In the genomic region with DNA sequence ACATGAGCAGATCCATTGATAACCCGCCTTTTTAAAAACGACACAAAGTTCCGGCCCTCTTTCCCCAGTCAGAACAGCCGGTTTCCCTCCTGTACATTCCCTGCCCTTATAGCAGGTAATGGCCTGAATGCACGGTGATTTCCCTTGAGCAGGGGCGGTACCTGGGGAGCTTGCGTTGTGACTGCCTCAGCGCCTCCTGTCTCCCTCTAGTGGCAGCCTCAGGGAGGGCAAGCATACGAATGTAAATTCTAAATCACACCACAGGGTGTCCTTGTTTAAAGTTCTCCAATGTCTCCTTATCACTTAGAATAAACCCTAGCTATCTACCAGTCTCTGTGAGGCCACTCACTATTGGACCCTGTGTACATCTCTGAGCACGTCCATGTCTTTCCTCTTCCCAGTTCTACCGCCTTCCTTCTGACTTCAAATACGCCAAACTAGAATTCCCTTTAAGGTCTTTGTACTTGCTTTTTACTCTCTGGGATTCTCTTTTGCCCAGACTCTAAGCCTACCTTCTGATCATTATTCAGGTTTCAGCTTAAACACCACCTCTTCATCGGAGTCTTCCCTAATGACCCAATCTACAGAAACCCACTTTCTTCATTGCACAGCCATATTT, we compare ENCODE assay signal across 8 cellular contexts. TPM values are rescaled to one million over a fixed set of nuclear protein-coding genes. Genes with fewer than 3 reads are reported as not detected.
DNase-seq lines count a peak whose midpoint lies in the region; ATAC-seq, FAIRE-seq and TF ChIP-seq lines count a peak whose summit lies in the region.

No MANE protein-coding gene starts in this region.

- H3K79me1 ChIP-seq in H1 (ENCODE audit: low read depth, low read length) = no peaks in the 10 kb centered on the region

- no peak overlapping the region for H4K5ac ChIP-seq in H1 (ENCODE audit: insufficient read length, low read depth, low read length)

- H2BK12ac ChIP-seq in H1 (ENCODE audit: low read depth, low read length) = peak overlapping the region; percentile 28

- no peak overlapping the region for H2BK15ac ChIP-seq in H1 (ENCODE audit: low read length)

- H2BK5ac ChIP-seq in H1 (ENCODE audit: low read depth, low read length) = peak overlapping the region; percentile 94; the same call in 1 of the 2 replicates

- H4K20me1 ChIP-seq in H1 (replicated peaks in 1 of 2; ENCODE audit: control insufficient read depth in 1 of 2, insufficient read depth in 2 of 2, low read length in 2 of 2) = no peaks in the 10 kb centered on the region

- CTCF ChIA-PET in H1 (lab: Charles Lee; ENCODE audit: partially characterized antibody) = interaction anchor here (0.6 to 4.0 kb wide), 62 partner anchors 9 to 630 kb away, joined by 3 to 35 read pairs (median 4); partner anchors contain the start of gene LDB2

- H3K14ac ChIP-seq in H1 (ENCODE audit: insufficient read length) = no peak overlapping the region

- TF ChIP-seq EP300 in H1 (IDR thresholded peaks at IDR 0.05; ENCODE audit: borderline replicate concordance in 1 of 2, low read depth in 2 of 2, low read length in 2 of 2) = 0 out of 3 replicates have a peak, but pooled peaks of 1 of the 2 experiments have one; percentile 53

- H3K4me3 ChIP-seq in AG09309 (ENCODE audit: control insufficient read depth, low read depth, low read length) (no peak overlapping the region), H1 (ENCODE audit: extremely low read depth in 1 of 4, insufficient read depth in 2 of 4, low read depth in 3 of 4, low read length in 4 of 4) (no peak overlapping the region)

- peak; percentile 100 for ATAC-seq in GM18868 (IDR thresholded peaks at IDR 0.05; ENCODE audit: unreplicated experiment)
- ATAC-seq in HG03064 (IDR thresholded peaks at IDR 0.05; ENCODE audit: low read depth, unreplicated experiment) = peak; percentile 97

- H3K23me2 ChIP-seq in H1 (ENCODE audit: low read depth, low read length) = no peaks in the 10 kb centered on the region

- H3K4ac ChIP-seq in H1 (replicated peaks; ENCODE audit: insufficient read length, low read depth, low read length) = peak overlapping the region; percentile 83

- no peaks in the 10 kb centered on the region for H3K36me3 ChIP-seq in H1 (ENCODE audit: control insufficient read depth in 2 of 4, insufficient read depth in 4 of 4, low read length in 3 of 4)

- peak overlapping the region; percentile 48 for H4K91ac ChIP-seq in H1 (replicated peaks; ENCODE audit: insufficient read length, low read length)

- POLR2A ChIA-PET in H1 (lab: Charles Lee; ENCODE audit: partially characterized antibody) = interaction anchor here (1.2 to 1.4 kb wide), 3 partner anchors 13 to 131 kb away, joined by 3 to 5 read pairs (median 3); no protein-coding TSS in a partner anchor

- H2BK20ac ChIP-seq in H1 (ENCODE audit: low read length) = peak overlapping the region; percentile 88; the same call in 1 of the 2 replicates

- 45% methylated on average over 13 of the region's 13 CpGs; no CpG with 5 or more reads in 1 of the 2 experiments for WGBS in H1 (ENCODE audit: extremely low coverage in 1 of 2, insufficient coverage in 1 of 2, insufficient read length in 1 of 2, insufficient replicate concordance in 2 of 2, low coverage in 1 of 2, low lambda C conversion rate in 2 of 2, missing lambda C conversion rate in 1 of 2), 2 experiments

- no peak overlapping the region for H2AK5ac ChIP-seq in H1 (ENCODE audit: low read depth, low read length)

- H3K9me3 Mint-ChIP-seq in osteocyte (ENCODE audit: unreplicated experiment) = peaks cover 4% of the 10 kb centered on the region

- H3K9me3 ChIP-seq in H1 (ENCODE audit: insufficient read depth in 2 of 2, low read depth in 1 of 2, low read length in 1 of 2) = peaks cover 0 to 3% of the 10 kb centered on the region in 2 experiments; a peak in 2 of 4 replicates

- TF ChIP-seq CTCF in AG09309 (IDR thresholded peaks at IDR 0.05; ENCODE audit: control insufficient read depth, insufficient read depth, low read depth, low read length, missing control alignments) (peak; percentile 67), H1 (IDR thresholded peaks at IDR 0.05; ENCODE audit: control extremely low read depth in 1 of 3, insufficient read depth in 1 of 3, low read depth in 1 of 3, low read length in 3 of 3) (peak; percentile 93 to 99 (median 97)), osteocyte (IDR thresholded peaks at IDR 0.05) (peak; percentile 63)

- no peak overlapping the region for H3K56ac ChIP-seq in H1 (replicated peaks; ENCODE audit: insufficient read length, low read depth, low read length)

- H3K27me3 ChIP-seq in H1 (replicated peaks in 1 of 4; ENCODE audit: control insufficient read depth in 3 of 4, extremely low read depth in 1 of 4, insufficient read depth in 3 of 4, low read length in 3 of 4) = no peaks in the 10 kb centered on the region

- H3K4me2 ChIP-seq in H1 (ENCODE audit: insufficient read depth in 1 of 2, low read depth in 2 of 2, low read length in 2 of 2) = no peak overlapping the region

- H3K4me1 ChIP-seq in H1 (replicated peaks in 1 of 4; ENCODE audit: control insufficient read depth in 3 of 4, insufficient read depth in 4 of 4, low read length in 3 of 4) = peaks cover 0 to 10% (median 4%) of the 10 kb centered on the region in 4 experiments; a peak in 6 of 7 replicates

- H2AFZ ChIP-seq in H1 (ENCODE audit: low read length) = no peak overlapping the region

- H3K79me2 ChIP-seq in H1 (ENCODE audit: control insufficient read depth in 1 of 2, insufficient read depth in 2 of 2, low read length in 2 of 2) = no peaks in the 10 kb centered on the region

- DNase-seq in AG09309 (ENCODE audit: low read depth) (no peak), NCI-H524 treated with DMSO at 0.1 percent for 48 hours (lab: John Stamatoyannopoulos, UW) (peak; percentile 16), H1 (ENCODE audit: low read depth in 1 of 2, low spot score in 2 of 2) (peak; percentile 90 to 94), osteocyte (ENCODE audit: extremely low spot score, unreplicated experiment) (no peak), DMS114 treated with DMSO at 0.1 percent for 48 hours (lab: John Stamatoyannopoulos, UW; ENCODE audit: unreplicated experiment) (no peak)
- peak; percentile 58 for DNase-seq in activated CD4-positive, alpha-beta T cell treated with anti-CD3 and anti-CD28 coated beads, Interleukin-2, amount 50 U/mL, for 1 hour

- TF ChIP-seq POLR2A in H1 (IDR thresholded peaks at IDR 0.05; ENCODE audit: control extremely low read depth in 1 of 2, low read depth in 2 of 2, low read length in 2 of 2) = no peak

- H3K27me3 Mint-ChIP-seq in osteocyte (ENCODE audit: unreplicated experiment) = no peaks in the 10 kb centered on the region

- TF ChIP-seq RAD21 in H1 (IDR thresholded peaks at IDR 0.05 in 1 of 2, conservative IDR thresholded peaks at IDR 0.05 in 1 of 2; ENCODE audit: low read depth in 2 of 2, low read length in 2 of 2) = peak; percentile 87 to 94

- no peak overlapping the region for H3K27ac ChIP-seq in H1 (ENCODE audit: low read depth, low read length)

- no peak overlapping the region for H4K8ac ChIP-seq in H1 (ENCODE audit: extremely low read depth, insufficient read depth, low read length)

- no peak overlapping the region for H3K23ac ChIP-seq in H1 (ENCODE audit: insufficient read length)

- no peak overlapping the region for H3K9ac ChIP-seq in H1 (replicated peaks in 1 of 4; ENCODE audit: extremely low read depth in 1 of 4, low read depth in 3 of 4, low read length in 3 of 4)

- peak; percentile 97 for FAIRE-seq in H1 (lab: Jason Lieb, UNC)

- no peaks in the 10 kb centered on the region for H3K36me3 Mint-ChIP-seq in osteocyte (ENCODE audit: unreplicated experiment)

- H2BK120ac ChIP-seq in H1 (replicated peaks; ENCODE audit: low read depth, low read length) = peak overlapping the region; percentile 13

- H3K27ac Mint-ChIP-seq in osteocyte (ENCODE audit: unreplicated experiment) = no peak overlapping the region

- peak overlapping the region; percentile 86 for H3K18ac ChIP-seq in H1 (ENCODE audit: extremely low read depth, low read length)

- no peak overlapping the region for H3K4me3 Mint-ChIP-seq in osteocyte (ENCODE audit: unreplicated experiment)

- no peaks in the 10 kb centered on the region for H3K4me1 Mint-ChIP-seq in osteocyte (ENCODE audit: unreplicated experiment)

TF ChIP-seq in H1, 55 proteins besides CTCF, POLR2A, EP300 and RAD21 (continues in another document):
- TF ChIP-seq YY1 (IDR thresholded peaks at IDR 0.05; ENCODE audit: low read depth, low read length) (0 out of 2 replicates have a peak, but pooled peaks have one; percentile 17), RNF2 (IDR thresholded peaks at IDR 0.05; ENCODE audit: borderline replicate concordance, low read depth, low read length, missing control alignments, poor library complexity, severe bottlenecking) (no peak), SIN3A (conservative IDR thresholded peaks at IDR 0.05 in 1 of 2, IDR thresholded peaks at IDR 0.05 in 1 of 2; ENCODE audit: low read depth in 1 of 2, low read length in 2 of 2) (no peak), TAF1 (IDR thresholded peaks at IDR 0.05; ENCODE audit: low read depth, low read length) (no peak), NANOG (IDR thresholded peaks at IDR 0.05; ENCODE audit: insufficient read depth, low read depth, low read length, poor library complexity, severe bottlenecking) (peak; percentile 56), SP1 (IDR thresholded peaks at IDR 0.05; ENCODE audit: low read depth, low read length) (peak; percentile 65; the same call in 1 of the 2 replicates), CEBPB (IDR thresholded peaks at IDR 0.05; ENCODE audit: low read depth, low read length) (0 out of 2 replicates have a peak, but pooled peaks have one; percentile 13), BACH1 (IDR thresholded peaks at IDR 0.05; ENCODE audit: low read length) (no peak), BRCA1 (IDR thresholded peaks at IDR 0.05; ENCODE audit: low read depth, low read length) (no peak), PHF8 (conservative IDR thresholded peaks at IDR 0.05; ENCODE audit: low read depth, low read length) (no peak), EGR1 (IDR thresholded peaks at IDR 0.05; ENCODE audit: borderline replicate concordance, low read depth, low read length) (no peak), SIRT6 (IDR thresholded peaks at IDR 0.05; ENCODE audit: low read length) (no peak)
- TF ChIP-seq, protein P1, sequence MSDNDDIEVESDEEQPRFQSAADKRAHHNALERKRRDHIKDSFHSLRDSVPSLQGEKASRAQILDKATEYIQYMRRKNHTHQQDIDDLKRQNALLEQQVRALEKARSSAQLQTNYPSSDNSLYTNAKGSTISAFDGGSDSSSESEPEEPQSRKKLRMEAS (IDR thresholded peaks at IDR 0.05) = peak; percentile 22; the same call in 1 of the 2 replicates

RNA-seq across cellular contexts. Expression of gene LDB2, which starts 18.4 kb away (rescaled TPM):
- 42.7 and 57.0 TPM in 2 replicates for total RNA-seq in H1 (2021; fragmentation: NEBNext Ultra II Directional; extraction: Animal tissue kit (Norgen Biotek cat#: 25700))
- polyA plus RNA-seq in H1 (2011; rRNA removed) = 72.5 and 140 TPM in 2 replicates
- 109 TPM for polyA plus RNA-seq in H1 (2011; cell fraction: cytosol; rRNA removed)
- polyA plus RNA-seq in H1 (2011; cell fraction: nucleus; rRNA removed) = 120 TPM
- polyA plus RNA-seq in H1 (2012, experiment 1 of 2) = 58.9 to 71.0 TPM (median 65.0 TPM) in 4 replicates
- 5.7 TPM for polyA plus RNA-seq in H1 (2012, experiment 2 of 2)
- polyA plus RNA-seq in H1 (2013, experiment 1 of 2) = 64.5 TPM
- polyA plus RNA-seq in H1 (2013, experiment 2 of 2) = 66.8 TPM
- 584 and 647 TPM in 2 replicates for polyA minus RNA-seq in H1 (2011; rRNA and poly(A)+ RNA removed)
- polyA minus RNA-seq in H1 (2011; cell fraction: cytosol; rRNA and poly(A)+ RNA removed) = 58.2 TPM
- 605 TPM for polyA minus RNA-seq in H1 (2011; cell fraction: nucleus; rRNA and poly(A)+ RNA removed)
- total RNA-seq in osteocyte = 5.2 and 8.7 TPM in 2 replicates

Comparison
In these comparisons a context has a peak if more than half of its experiments do, and no peak if none do; other contexts are left out.
1. DNase-seq: peak in NCI-H524 treated with DMSO at 0.1 percent for 48 hours (single experiment), activated CD4-positive, alpha-beta T cell treated with anti-CD3 and anti-CD28 coated beads, Interleukin-2, amount 50 U/mL, for 1 hour (single experiment) and H1 (2 of 2); none in AG09309 (single experiment), osteocyte (single experiment) and DMS114 treated with DMSO at 0.1 percent for 48 hours (single experiment).
2. Peak in every context shown above with its lines, with median percentiles within 50 percentile points of each other: CTCF ChIP-seq.